Comparison of ENCODE assay signal across 25 cellular contexts in the genomic region with DNA sequence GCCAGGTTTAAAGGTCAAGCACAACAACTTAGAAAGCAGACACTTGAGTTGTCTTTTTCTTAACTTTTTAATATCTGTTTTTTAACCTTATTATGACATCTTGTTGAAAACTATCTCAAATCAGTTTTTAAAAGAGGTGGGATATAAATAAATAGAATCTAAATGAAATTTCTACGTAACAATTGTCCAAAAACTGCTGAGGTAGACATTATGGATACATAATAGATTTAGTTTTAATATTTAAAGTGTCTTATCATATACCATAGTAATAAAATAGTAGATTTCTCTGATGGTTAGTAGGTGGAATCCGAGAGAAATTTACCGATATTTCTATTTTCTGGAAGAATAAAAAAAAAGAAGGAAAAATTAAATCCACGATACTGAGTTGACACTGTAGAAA.
"Had no signal": no experiment of that assay in that cellular context is flagged by ENCODE, and none has a peak within 500 bp of the region (broad histone marks: within the 10 kb centered on the region; RNA-seq: fewer than 3 reads in every experiment).

No MANE protein-coding gene starts in this region.

- H3K4me1 ChIP-seq: left ventricle myocardium inferior, right atrium auricular region, stomach, testis, thyroid gland, transverse colon, upper lobe of left lung, vagina had no signal

- H2AFZ ChIP-seq: neural progenitor cell had no signal

- H3K4me2 ChIP-seq: neural progenitor cell had no signal

- H3K27me3 ChIP-seq: neural progenitor cell, right atrium auricular region, testis, thyroid gland, transverse colon, upper lobe of left lung, vagina had no signal

- DNase-seq: islet precursor cell; left ventricle myocardium inferior; mesendoderm; naive B cell; natural killer cell; nephron progenitor cell; occipital lobe; stimulated activated CD4-positive, alpha-beta T cell treated with anti-CD3 and anti-CD28 coated beads, Interleukin-12 subunit alpha, Interleukin-12 subunit beta, amount 100 ng/mL, for 4 hours; stimulated activated CD4-positive, alpha-beta T cell treated with anti-CD3 and anti-CD28 coated beads, Interleukin-15, amount 100 ng/mL, for 24 hours; stimulated activated CD4-positive, alpha-beta T cell treated with anti-CD3 and anti-CD28 coated beads, Interleukin-2, amount 100 ng/mL, for 24 hours; stimulated activated CD4-positive, alpha-beta T cell treated with anti-CD3 and anti-CD28 coated beads, Interleukin-4, amount 100 ng/mL, for 1 hour; stimulated activated naive B cell treated with anti-CD40 and anti-IgM and Interleukin-4, amounts not matched to agents 10 μg/mL and 1 μg/mL and 100 μg/mL, for 72 hours; stimulated activated naive CD8-positive, alpha-beta T cell treated with anti-CD3 and anti-CD28 coated beads, Interleukin-15, Interleukin-2, amounts not matched to agents 100 U/mL and 50 U/mL, for 24 hours; stomach; testis; thyroid gland; transverse colon; upper lobe of left lung had no signal

- H3K9ac ChIP-seq: neural progenitor cell had no signal

- ATAC-seq: natural killer cell; sciatic nerve; stimulated activated naive B cell treated with anti-CD40 and anti-IgM and Interleukin-4, amounts not matched to agents 10 μg/mL and 1 μg/mL and 100 μg/mL, for 72 hours; stimulated activated naive CD8-positive, alpha-beta T cell treated with anti-CD3 and anti-CD28 coated beads, Interleukin-15, Interleukin-2, amounts not matched to agents 100 U/mL and 50 U/mL, for 24 hours had no signal

- H3K9me3 ChIP-seq: left ventricle myocardium inferior, neutrophil, right atrium auricular region, stomach, testis, thyroid gland, transverse colon, upper lobe of left lung, vagina had no signal

- H3K4me3 ChIP-seq: left ventricle myocardium inferior, lung, neural progenitor cell, right atrium auricular region, skin epidermis, stomach, testis, thyroid gland, transverse colon, upper lobe of left lung, vagina had no signal

- H3K27ac ChIP-seq: left ventricle myocardium inferior, neural progenitor cell, neutrophil, right atrium auricular region, skin epidermis, stomach, testis, thyroid gland, transverse colon, upper lobe of left lung, vagina had no signal

- H3K36me3 ChIP-seq: left ventricle myocardium inferior, neural progenitor cell, neutrophil, right atrium auricular region, stomach, thyroid gland, transverse colon, upper lobe of left lung, vagina had no signal
